Comparison of ENCODE assay signal across 8 cellular contexts in genomic region chr9:15231788-15232635, GRCh38.
A peak's percentile ranks its signal among the peaks of the same experiment; 100 is the strongest.
DNase-seq lines count a peak whose midpoint lies in the region; ATAC-seq and TF ChIP-seq lines count a peak whose summit lies in the region.

No MANE protein-coding gene starts in this region.

- DNase-seq in AG09309 (ENCODE audit: low read depth): no peak
- DNase-seq in Jurkat, Clone E6-1 (ENCODE audit: low read depth, low spot score): peak; percentile 41
- DNase-seq in activated B cell treated with CpG ODN at 0.5 μM for 24 hours: no peak
- peak; percentile 17 for DNase-seq in left kidney (ENCODE audit: low read depth, low spot score)
- DNase-seq in DMS153 treated with DMSO at 0.1 percent for 48 hours (lab: John Stamatoyannopoulos, UW; ENCODE audit: unreplicated experiment): no peak
- no peak for DNase-seq in NCI-H345 (lab: John Stamatoyannopoulos, UW)

- TF ChIP-seq CTCF in AG09309 (IDR thresholded peaks at IDR 0.05; ENCODE audit: control insufficient read depth, insufficient read depth, low read depth, low read length, missing control alignments) (peak; percentile 61), activated B cell treated with CpG ODN at 0.5 μM for 24 hours (IDR thresholded peaks at IDR 0.05) (no peak)

- no peak overlapping the region for H3K4me3 Mint-ChIP-seq in activated B cell treated with CpG ODN at 0.5 μM for 24 hours

- intact Hi-C loops in activated B cell treated with CpG ODN at 0.5 μM for 24 hours (cut with micrococcal nuclease): loop anchor here (1.0 kb wide), 1 partner anchor 21 kb away; no protein-coding TSS in a partner anchor

- peaks cover 13% of the 10 kb centered on the region for H3K9me3 Mint-ChIP-seq in activated B cell treated with CpG ODN at 0.5 μM for 24 hours

- ATAC-seq in GM18868 (IDR thresholded peaks at IDR 0.05; ENCODE audit: unreplicated experiment) (peak; percentile 55), activated B cell treated with CpG ODN at 0.5 μM for 24 hours (ENCODE audit: low read depth) (peak; percentile 56), GM19452 (IDR thresholded peaks at IDR 0.05; ENCODE audit: unreplicated experiment) (no peak)

- peaks cover 15% of the 10 kb centered on the region for H3K36me3 Mint-ChIP-seq in activated B cell treated with CpG ODN at 0.5 μM for 24 hours (ENCODE audit: low read depth)

- CTCF ChIA-PET in activated B cell treated with CpG ODN at 0.5 μM for 24 hours (lab: Charles Lee): interaction anchor here (0.7 to 1.8 kb wide), 6 partner anchors 10 to 406 kb away, joined by 3 to 6 read pairs (median 3); no protein-coding TSS in a partner anchor

- no peak overlapping the region for H3K27ac Mint-ChIP-seq in activated B cell treated with CpG ODN at 0.5 μM for 24 hours

- H3K27me3 Mint-ChIP-seq in activated B cell treated with CpG ODN at 0.5 μM for 24 hours: no peaks in the 10 kb centered on the region

- H3K4me1 Mint-ChIP-seq in activated B cell treated with CpG ODN at 0.5 μM for 24 hours: peaks cover 19% of the 10 kb centered on the region

- H3K4me3 ChIP-seq in AG09309 (ENCODE audit: control insufficient read depth, low read depth, low read length): no peak overlapping the region
- H3K4me3 ChIP-seq in Jurkat, Clone E6-1 (ENCODE audit: low read length): no peak overlapping the region

- POLR2A ChIA-PET in activated B cell treated with CpG ODN at 0.5 μM for 24 hours (lab: Charles Lee): interaction anchor here (0.6 kb wide), 1 partner anchor 38 kb away, joined by 3 read pairs; no protein-coding TSS in a partner anchor

Comparison
In these comparisons a context has a peak if more than half of its experiments do, and no peak if none do; other contexts are left out.
1. DNase-seq: peak in Jurkat, Clone E6-1 (single experiment) and left kidney (single experiment); none in AG09309 (single experiment), activated B cell treated with CpG ODN at 0.5 μM for 24 hours (single experiment), DMS153 treated with DMSO at 0.1 percent for 48 hours (single experiment) and NCI-H345 (single experiment).